8 cellular contexts compared by ENCODE assay signal in the genomic region with DNA sequence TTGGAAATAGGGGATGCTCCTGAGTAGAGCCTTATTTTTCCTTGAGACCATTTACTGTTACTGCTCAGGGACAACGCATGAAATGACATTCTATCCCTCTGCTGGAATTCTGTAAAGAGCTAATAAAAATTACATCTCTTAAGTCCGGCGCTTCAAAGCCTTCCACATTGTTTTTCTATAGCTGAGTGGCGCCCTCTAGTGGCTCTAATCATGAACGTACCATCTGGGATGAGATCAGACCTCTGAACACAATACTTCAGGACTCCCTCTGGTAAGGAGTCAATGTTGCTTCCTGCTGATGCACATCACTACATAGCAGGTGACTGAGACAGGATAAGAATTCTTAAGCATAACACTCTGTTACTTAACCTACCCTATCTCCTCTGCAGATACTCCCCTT. TPM values are rescaled to one million over a fixed set of nuclear protein-coding genes. Genes with fewer than 3 reads are reported as not detected.
A peak's percentile ranks its signal among the peaks of the same experiment; 100 is the strongest.
DNase-seq lines count a peak whose midpoint lies in the region; ATAC-seq, FAIRE-seq and TF ChIP-seq lines count a peak whose summit lies in the region.

No MANE protein-coding gene starts in this region.

- ATAC-seq in GM18870 (IDR thresholded peaks at IDR 0.05; ENCODE audit: unreplicated experiment) (peak; percentile 94), HG03095 (IDR thresholded peaks at IDR 0.05; ENCODE audit: unreplicated experiment) (peak; percentile 95), esophagus mucosa (peak; percentile 75)

- no peak overlapping the region for H3K4me3 Mint-ChIP-seq in neural progenitor cell

- no peaks in the 10 kb centered on the region for H3K36me3 Mint-ChIP-seq in neural progenitor cell

- FAIRE-seq in urothelium cell line (lab: Jason Lieb, UNC), result no peak

- no peaks in the 10 kb centered on the region for H3K27me3 ChIP-seq in neural progenitor cell

- H2AFZ ChIP-seq in neural progenitor cell (replicated peaks), result no peak overlapping the region

- no peak overlapping the region for H3K9ac ChIP-seq in neural progenitor cell

- DNase-seq in Ammon's horn (ENCODE audit: low spot score) (peak; percentile 50), NCI-H69 (lab: John Stamatoyannopoulos, UW) (peak; percentile 0), neural progenitor cell (ENCODE audit: low spot score) (peak; percentile 60), urothelium cell line (ENCODE audit: low spot score) (peak; percentile 44)
- peak; percentile 20 to 35 for DNase-seq in activated CD8-positive, alpha-beta memory T cell treated with anti-CD3 and anti-CD28 coated beads for 4 hours (ENCODE audit: low read depth in 2 of 2)

- TF ChIP-seq CTCF in neural progenitor cell (IDR thresholded peaks at IDR 0.05), result peak; percentile 65

- no peak overlapping the region for H3K27ac Mint-ChIP-seq in neural progenitor cell

- no peaks in the 10 kb centered on the region for H3K4me1 Mint-ChIP-seq in neural progenitor cell

- H4K20me1 ChIP-seq in neural progenitor cell (ENCODE audit: low read depth), result no peaks in the 10 kb centered on the region

- H3K9me3 ChIP-seq in neural progenitor cell (ENCODE audit: low read depth), result no peaks in the 10 kb centered on the region

- no peak overlapping the region for H3K27ac ChIP-seq in neural progenitor cell

- H3K4me3 ChIP-seq in neural progenitor cell, result no peak overlapping the region

- no peaks in the 10 kb centered on the region for H3K4me1 ChIP-seq in neural progenitor cell

- H3F3A ChIP-seq in neural progenitor cell (ENCODE audit: low read depth), result no peaks in the 10 kb centered on the region

- H3K27me3 Mint-ChIP-seq in neural progenitor cell (ENCODE audit: insufficient read depth, low read depth), result no peaks in the 10 kb centered on the region

- H3K36me3 ChIP-seq in neural progenitor cell, result peaks cover 7% of the 10 kb centered on the region

- peaks cover 10% of the 10 kb centered on the region for H3K9me3 Mint-ChIP-seq in neural progenitor cell

- H3K79me2 ChIP-seq in neural progenitor cell (ENCODE audit: low read depth), result no peaks in the 10 kb centered on the region

- no peak overlapping the region for H3K4me2 ChIP-seq in neural progenitor cell

RNA-seq across cellular contexts. Expression of a gene that starts 6.0 kb away (rescaled TPM):
- total RNA-seq in esophagus mucosa, result 3.7 TPM
- 1.9 and 2.3 TPM in 2 replicates for total RNA-seq in neural progenitor cell (ENCODE audit: low replicate concordance)

RNA-seq across cellular contexts. Expression of a gene that starts 6.2 kb away (rescaled TPM):
- total RNA-seq in esophagus mucosa (37.8 TPM), neural progenitor cell (ENCODE audit: low replicate concordance) (79.8 and 127 TPM in 2 replicates)

Comparison
In these comparisons a context has a peak if more than half of its experiments do, and no peak if none do; other contexts are left out.
1. DNase-seq: peak in every context shown above with its lines; median percentile 60 in neural progenitor cell; 50 in Ammon's horn; 44 in urothelium cell line; 28 in activated CD8-positive, alpha-beta memory T cell treated with anti-CD3 and anti-CD28 coated beads for 4 hours; 0 in NCI-H69.